32 cellular contexts compared by ENCODE assay signal in genomic region chr19:35074426-35075201, GRCh38. TPM values are rescaled to one million over a fixed set of nuclear protein-coding genes. Genes with fewer than 3 reads are reported as not detected.
"Had no signal": no experiment of that assay in that cellular context is flagged by ENCODE, and none has a peak within 500 bp of the region (broad histone marks: within the 10 kb centered on the region; RNA-seq: fewer than 3 reads in every experiment).

No MANE protein-coding gene starts in this region.

- H3K27me3 ChIP-seq: esophagus squamous epithelium, gastrocnemius medialis, sigmoid colon, thyroid gland had no signal

- H3K4me1 ChIP-seq: esophagus squamous epithelium, gastrocnemius medialis, sigmoid colon, thyroid gland had no signal

- H3K4me2 ChIP-seq: smooth muscle cell had no signal

- H3K9me3 Mint-ChIP-seq: T-cell; T-helper 2 cell treated with Interferon-gamma antibody and Interleukin-4, amounts not matched to agents 5 μg/mL and 100 μg/mL, for 36 hours had no signal

- H3K36me3 Mint-ChIP-seq: T-cell had no signal

- H3K4me1 Mint-ChIP-seq: activated CD4-positive, alpha-beta T cell treated with anti-CD3 and anti-CD28 coated beads for 36 hours; activated naive CD8-positive, alpha-beta T cell treated with anti-CD3 and anti-CD28 coated beads, Interleukin-2, amount 50 U/mL, for 24 hours; endodermal cell had no signal

- H3K4me3 ChIP-seq: esophagus squamous epithelium, gastrocnemius medialis, sigmoid colon, smooth muscle cell, thyroid gland had no signal

- DNase-seq: activated CD4-positive, alpha-beta T cell treated with anti-CD3 and anti-CD28 coated beads for 36 hours; activated CD4-positive, alpha-beta T cell treated with anti-CD3 and anti-CD28 coated beads, Interleukin-2, amount 50 U/mL, for 4 hours; activated CD8-positive, alpha-beta memory T cell treated with anti-CD3 and anti-CD28 coated beads, Interleukin-2, amount 50 U/mL, for 48 hours; activated effector memory CD4-positive, alpha-beta T cell treated with anti-CD3 and anti-CD28 coated beads, Interleukin-2, amount 50 U/mL, for 16 hours; activated naive CD4-positive, alpha-beta T cell treated with anti-CD3 and anti-CD28 coated beads, Interleukin-2, amount 50 U/mL, for 16 hours; activated naive CD8-positive, alpha-beta T cell treated with anti-CD3 and anti-CD28 coated beads, Interleukin-2, amount 50 U/mL, for 24 hours; activated T-cell treated with anti-CD3 and anti-CD28 coated beads, Interleukin-2, amount 50 U/mL, for 48 hours; cortex of kidney; endodermal cell; esophagus squamous epithelium; gastrocnemius medialis; hippocampal formation; islet precursor cell; left cardiac atrium; mesenchymal stem cell; nephron progenitor cell; nucleus accumbens; sigmoid colon; stimulated activated CD4-positive, alpha-beta T cell treated with anti-CD3 and anti-CD28 coated beads, Interleukin-15, amount 100 ng/mL, for 24 hours; stimulated activated naive CD4-positive, alpha-beta T cell treated with Interleukin-2 at 50 U/mL for 16 hours; substantia nigra; T-cell; thyroid gland; WERI-Rb-1 had no signal

- H3K27ac Mint-ChIP-seq: activated CD4-positive, alpha-beta T cell treated with anti-CD3 and anti-CD28 coated beads for 36 hours; activated naive CD8-positive, alpha-beta T cell treated with anti-CD3 and anti-CD28 coated beads, Interleukin-2, amount 50 U/mL, for 24 hours; endodermal cell; T-helper 2 cell treated with Interferon-gamma antibody and Interleukin-4, amounts not matched to agents 5 μg/mL and 100 μg/mL, for 36 hours had no signal

- H3K9me3 ChIP-seq: gastrocnemius medialis, thyroid gland had no signal

- ATAC-seq: activated CD4-positive, alpha-beta T cell treated with anti-CD3 and anti-CD28 coated beads for 36 hours; gastrocnemius medialis; left cardiac atrium; T-cell had no signal

- H3K27ac ChIP-seq: esophagus squamous epithelium, gastrocnemius medialis, sigmoid colon, thyroid gland, WERI-Rb-1 had no signal

- H3K4me3 Mint-ChIP-seq: activated CD4-positive, alpha-beta T cell treated with anti-CD3 and anti-CD28 coated beads for 36 hours; activated naive CD8-positive, alpha-beta T cell treated with anti-CD3 and anti-CD28 coated beads, Interleukin-2, amount 50 U/mL, for 24 hours; endodermal cell; nephron progenitor cell; T-cell; T-helper 2 cell treated with Interferon-gamma antibody and Interleukin-4, amounts not matched to agents 5 μg/mL and 100 μg/mL, for 36 hours had no signal

- H3K36me3 ChIP-seq: esophagus squamous epithelium, gastrocnemius medialis, sigmoid colon, thyroid gland, WERI-Rb-1 had no signal

RNA-seq across cellular contexts. Expression of gene HPN, which starts 33.1 kb away (rescaled TPM):
- total RNA-seq: activated CD8-positive, alpha-beta memory T cell treated with anti-CD3 and anti-CD28 coated beads for 36 hours; myocyte had no signal

RNA-seq across cellular contexts. Expression of gene FXYD3, which starts 41.0 kb away (rescaled TPM):
- total RNA-seq: activated CD4-positive, alpha-beta T cell treated with anti-CD3 and anti-CD28 coated beads for 36 hours; activated CD8-positive, alpha-beta memory T cell treated with anti-CD3 and anti-CD28 coated beads for 36 hours; endodermal cell; liver; mononuclear cell; posterior vena cava; renal cortical epithelial cell had no signal
